20 cellular contexts compared by ENCODE assay signal in genomic region chr11:9903579-9903978, GRCh38.
"Had no signal": no experiment of that assay in that cellular context is flagged by ENCODE, and none has a peak within 500 bp of the region (broad histone marks: within the 10 kb centered on the region; RNA-seq: fewer than 3 reads in every experiment).

No MANE protein-coding gene starts in this region.

- H3K4me1 Mint-ChIP-seq: activated naive CD8-positive, alpha-beta T cell treated with anti-CD3 and anti-CD28 coated beads, Interleukin-2, amount 10 ng/mL, durations not matched to agents 7 days and 5 days; stimulated activated effector memory CD8-positive, alpha-beta T cell treated with anti-CD3 and anti-CD28 coated beads, Interleukin-12 subunit alpha, Interleukin-12 subunit beta, amount 100 ng/mL, for 72 hours; stimulated activated naive CD8-positive, alpha-beta T cell treated with anti-CD3 and anti-CD28 coated beads, Interleukin-15, amount 100 ng/mL, for 72 hours had no signal

- DNase-seq: activated CD4-positive, alpha-beta T cell treated with anti-CD3 and anti-CD28 coated beads for 4 hours; activated CD4-positive, alpha-beta T cell treated with anti-CD3 and anti-CD28 coated beads, Interleukin-2, amount 50 U/mL, for 48 hours; activated CD4-positive, CD25-positive, alpha-beta regulatory T cell; activated CD8-positive, alpha-beta memory T cell treated with anti-CD3 and anti-CD28 coated beads, Interleukin-2, amount 50 U/mL, for 48 hours; activated naive CD4-positive, alpha-beta T cell treated with Interleukin-2 at 50 U/mL for 16 hours; activated naive CD8-positive, alpha-beta T cell treated with anti-CD3 and anti-CD28 coated beads, Interleukin-2, amount 10 ng/mL, durations not matched to agents 7 days and 5 days; activated T-cell treated with anti-CD3 and anti-CD28 coated beads, Interleukin-2, amount 50 U/mL, for 4 hours; amygdala; foreskin keratinocyte; left colon; mucosa of descending colon; small intestine; stimulated activated CD4-positive, alpha-beta T cell treated with anti-CD3 and anti-CD28 coated beads, Interleukin-2, amount 100 ng/mL, for 24 hours; stimulated activated naive CD8-positive, alpha-beta T cell treated with anti-CD3 and anti-CD28 coated beads, Interleukin-15, amount 100 ng/mL, for 72 hours; tibial artery had no signal

- H3K9me3 ChIP-seq: mucosa of descending colon, tibial artery had no signal

- H3K4me3 Mint-ChIP-seq: activated naive CD8-positive, alpha-beta T cell treated with anti-CD3 and anti-CD28 coated beads, Interleukin-2, amount 10 ng/mL, durations not matched to agents 7 days and 5 days; activated T-cell treated with anti-CD3 and anti-CD28 coated beads, Interleukin-2, amount 50 U/mL, for 4 hours; memory B cell; stimulated activated effector memory CD8-positive, alpha-beta T cell treated with anti-CD3 and anti-CD28 coated beads, Interleukin-12 subunit alpha, Interleukin-12 subunit beta, amount 100 ng/mL, for 72 hours; stimulated activated naive CD8-positive, alpha-beta T cell treated with anti-CD3 and anti-CD28 coated beads, Interleukin-15, amount 100 ng/mL, for 72 hours had no signal

- H3K27ac ChIP-seq: tibial artery had no signal

- H3K36me3 ChIP-seq: tibial artery had no signal

- H3K4me3 ChIP-seq: mucosa of descending colon, tibial artery had no signal

- H3K36me3 Mint-ChIP-seq: activated naive CD8-positive, alpha-beta T cell treated with anti-CD3 and anti-CD28 coated beads, Interleukin-2, amount 10 ng/mL, durations not matched to agents 7 days and 5 days; stimulated activated effector memory CD8-positive, alpha-beta T cell treated with anti-CD3 and anti-CD28 coated beads, Interleukin-12 subunit alpha, Interleukin-12 subunit beta, amount 100 ng/mL, for 72 hours had no signal

- H3K27ac Mint-ChIP-seq: activated naive CD8-positive, alpha-beta T cell treated with anti-CD3 and anti-CD28 coated beads, Interleukin-2, amount 10 ng/mL, durations not matched to agents 7 days and 5 days; memory B cell; stimulated activated effector memory CD8-positive, alpha-beta T cell treated with anti-CD3 and anti-CD28 coated beads, Interleukin-12 subunit alpha, Interleukin-12 subunit beta, amount 100 ng/mL, for 72 hours had no signal

- H3K9me3 Mint-ChIP-seq: activated naive CD8-positive, alpha-beta T cell treated with anti-CD3 and anti-CD28 coated beads, Interleukin-2, amount 10 ng/mL, durations not matched to agents 7 days and 5 days; activated T-cell treated with anti-CD3 and anti-CD28 coated beads, Interleukin-2, amount 50 U/mL, for 4 hours; memory B cell; stimulated activated effector memory CD8-positive, alpha-beta T cell treated with anti-CD3 and anti-CD28 coated beads, Interleukin-12 subunit alpha, Interleukin-12 subunit beta, amount 100 ng/mL, for 72 hours; stimulated activated naive CD8-positive, alpha-beta T cell treated with anti-CD3 and anti-CD28 coated beads, Interleukin-15, amount 100 ng/mL, for 72 hours had no signal

- H3K27me3 Mint-ChIP-seq: activated naive CD8-positive, alpha-beta T cell treated with anti-CD3 and anti-CD28 coated beads, Interleukin-2, amount 10 ng/mL, durations not matched to agents 7 days and 5 days; memory B cell; stimulated activated naive CD8-positive, alpha-beta T cell treated with anti-CD3 and anti-CD28 coated beads, Interleukin-15, amount 100 ng/mL, for 72 hours had no signal

- ATAC-seq: activated T-cell treated with anti-CD3 and anti-CD28 coated beads, Interleukin-2, amount 50 U/mL, for 4 hours; foreskin keratinocyte; left colon; mucosa of descending colon; sciatic nerve; stimulated activated effector memory CD8-positive, alpha-beta T cell treated with anti-CD3 and anti-CD28 coated beads, Interleukin-12 subunit alpha, Interleukin-12 subunit beta, amount 100 ng/mL, for 72 hours; stimulated activated naive CD8-positive, alpha-beta T cell treated with anti-CD3 and anti-CD28 coated beads, Interleukin-15, amount 100 ng/mL, for 72 hours had no signal

- FAIRE-seq: endometrium, keratinocyte, small intestine had no signal

- H3K27me3 ChIP-seq: foreskin keratinocyte, tibial artery had no signal
